Comparison of ENCODE assay signal across 1 cellular context in genomic region chr19:18191640-18192062, GRCh38.
TF ChIP-seq lines count a peak whose summit lies in the region.

No MANE protein-coding gene starts in this region.

TF ChIP-seq in GM12878, 131 proteins besides CTCF, POLR2A, EP300 and RAD21:
- no peak for TF ChIP-seq CUX1 (IDR thresholded peaks at IDR 0.05; ENCODE audit: insufficient replicate concordance, low read depth, low read length)
